ENCODE assay signal across 22 cellular contexts in the genomic region with DNA sequence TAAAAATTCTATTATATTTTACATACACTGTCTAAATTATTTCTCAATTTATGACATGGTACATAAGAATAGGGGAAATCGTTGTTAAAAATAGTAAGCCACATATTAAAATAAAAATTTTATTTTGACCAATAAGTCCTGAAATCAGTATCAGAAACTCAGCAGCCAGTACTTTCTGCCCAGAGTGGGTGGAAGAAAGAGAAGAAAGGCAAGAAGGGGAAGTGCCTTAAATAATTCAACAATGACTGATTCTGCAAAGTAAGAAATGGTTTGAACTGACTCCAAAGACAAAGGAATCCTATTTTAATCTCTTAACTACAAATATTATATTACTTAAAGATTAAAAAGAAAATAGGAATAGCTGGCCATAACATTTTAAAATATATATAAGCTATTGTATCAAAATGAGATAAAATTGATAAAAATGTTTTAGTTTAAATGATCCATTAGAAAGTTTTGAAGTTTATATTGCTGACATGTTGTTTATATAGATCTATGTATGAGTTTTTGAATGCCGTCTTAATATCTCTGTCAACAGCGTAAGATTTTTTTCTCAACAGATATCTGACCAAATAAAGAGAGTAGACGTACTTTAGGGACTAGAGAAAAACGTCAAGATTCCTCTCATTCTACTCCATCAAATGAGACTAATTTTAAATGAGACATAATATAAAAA. TPM values are rescaled to one million over a fixed set of nuclear protein-coding genes. Genes with fewer than 3 reads are reported as not detected.
DNase-seq lines count a peak whose midpoint lies in the region; ATAC-seq, FAIRE-seq and TF ChIP-seq lines count a peak whose summit lies in the region.
"Had no signal": no experiment of that assay in that cellular context is flagged by ENCODE, and none has a peak within 500 bp of the region (broad histone marks: within the 10 kb centered on the region; RNA-seq: fewer than 3 reads in every experiment).

No MANE protein-coding gene starts in this region.

- no peak overlapping the region for H3K4me2 ChIP-seq in astrocyte (ENCODE audit: low read length)

- no peaks in the 10 kb centered on the region for H3K4me1 ChIP-seq in astrocyte (ENCODE audit: insufficient read depth, low read length)
- H3K4me1 ChIP-seq in ovary (ENCODE audit: insufficient read depth), result no peaks in the 10 kb centered on the region
- H3K4me1 ChIP-seq in breast epithelium, result no peaks in the 10 kb centered on the region
- H3K4me1 ChIP-seq: BE2C, uterus had no signal

- H3K27me3 Mint-ChIP-seq in HFFc6 (ENCODE audit: insufficient read depth) (no peaks in the 10 kb centered on the region), astrocyte (ENCODE audit: low read depth, unreplicated experiment) (no peaks in the 10 kb centered on the region)
- H3K27me3 Mint-ChIP-seq: activated CD4-positive, alpha-beta T cell treated with anti-CD3 and anti-CD28 coated beads, Interleukin-2, amount 10 ng/mL, durations not matched to agents 24 days and 14 days had no signal

- H3K27ac ChIP-seq in astrocyte (ENCODE audit: low read depth, low read length) (no peak overlapping the region), ovary (no peak overlapping the region), breast epithelium (no peak overlapping the region)
- H3K27ac ChIP-seq: heart right ventricle, neutrophil, uterus had no signal

- FAIRE-seq in astrocyte (lab: Jason Lieb, UNC), result no peak
- FAIRE-seq: kidney had no signal

- H3K27ac Mint-ChIP-seq in HFFc6 (peak overlapping the region; percentile 46; the same call in 1 of the 2 replicates), astrocyte (ENCODE audit: unreplicated experiment) (no peak overlapping the region)
- H3K27ac Mint-ChIP-seq: activated CD4-positive, alpha-beta T cell treated with anti-CD3 and anti-CD28 coated beads, Interleukin-2, amount 10 ng/mL, durations not matched to agents 24 days and 14 days; activated naive CD4-positive, alpha-beta T cell treated with anti-CD3 and anti-CD28 coated beads, Interleukin-2, amount 50 U/mL, for 72 hours; T-helper 2 cell treated with Interferon-gamma antibody and Interleukin-4, amounts not matched to agents 5 μg/mL and 100 μg/mL, for 36 hours had no signal

- ATAC-seq in GM21619 (IDR thresholded peaks at IDR 0.05; ENCODE audit: unreplicated experiment), result no peak
- ATAC-seq: activated naive CD4-positive, alpha-beta T cell treated with anti-CD3 and anti-CD28 coated beads, Interleukin-2, amount 50 U/mL, for 72 hours; heart right ventricle had no signal

- intact Hi-C loops in ovary (cut with DNase I) (no loop called here), breast epithelium (cut with DNase I; ENCODE audit: low total_unique reads) (no loop called here)

- TF ChIP-seq POLR2A in ovary (IDR thresholded peaks at IDR 0.05) (no peak), breast epithelium (IDR thresholded peaks at IDR 0.05) (no peak)

- H3K27me3 ChIP-seq in astrocyte (ENCODE audit: insufficient read depth, low read length), result no peaks in the 10 kb centered on the region
- no peaks in the 10 kb centered on the region for H3K27me3 ChIP-seq in ovary
- no peaks in the 10 kb centered on the region for H3K27me3 ChIP-seq in breast epithelium
- H3K27me3 ChIP-seq: BE2C, heart right ventricle, neutrophil, uterus had no signal

- no peaks in the 10 kb centered on the region for H4K20me1 ChIP-seq in astrocyte (ENCODE audit: insufficient read depth, low read length)

- TF ChIP-seq CTCF in HFFc6 (IDR thresholded peaks at IDR 0.05) (no peak), astrocyte (IDR thresholded peaks at IDR 0.05; ENCODE audit: insufficient read depth, low read depth, low read length) (no peak), ovary (IDR thresholded peaks at IDR 0.05) (no peak), breast epithelium (IDR thresholded peaks at IDR 0.05) (no peak)

- no peaks in the 10 kb centered on the region for H3K36me3 ChIP-seq in astrocyte (ENCODE audit: insufficient read depth, low read length)
- no peaks in the 10 kb centered on the region for H3K36me3 ChIP-seq in ovary
- no peaks in the 10 kb centered on the region for H3K36me3 ChIP-seq in breast epithelium
- H3K36me3 ChIP-seq: BE2C, uterus had no signal

- H3K4me1 Mint-ChIP-seq in HFFc6 (ENCODE audit: low read depth) (0 out of 2 replicates have a peak, but pooled peaks cover 7% of the 10 kb centered on the region), astrocyte (ENCODE audit: low read depth, unreplicated experiment) (peaks cover 11% of the 10 kb centered on the region)
- H3K4me1 Mint-ChIP-seq: activated CD4-positive, alpha-beta T cell treated with anti-CD3 and anti-CD28 coated beads, Interleukin-2, amount 10 ng/mL, durations not matched to agents 24 days and 14 days had no signal

- H2AFZ ChIP-seq in astrocyte (ENCODE audit: low read depth, low read length), result no peak overlapping the region

- H3K4me3 ChIP-seq in astrocyte (ENCODE audit: insufficient read depth, low read depth, low read length) (no peak overlapping the region), ovary (no peak overlapping the region), breast epithelium (no peak overlapping the region)
- H3K4me3 ChIP-seq: heart right ventricle, uterus had no signal

- H3K36me3 Mint-ChIP-seq in HFFc6 (ENCODE audit: low read depth) (no peaks in the 10 kb centered on the region), astrocyte (ENCODE audit: low read depth, unreplicated experiment) (peaks cover 8% of the 10 kb centered on the region)
- H3K36me3 Mint-ChIP-seq: activated naive CD4-positive, alpha-beta T cell treated with anti-CD3 and anti-CD28 coated beads, Interleukin-2, amount 50 U/mL, for 72 hours had no signal

- H3K9me3 ChIP-seq in astrocyte (ENCODE audit: insufficient read depth, low read depth, low read length) (no peaks in the 10 kb centered on the region), ovary (no peaks in the 10 kb centered on the region), breast epithelium (no peaks in the 10 kb centered on the region)
- H3K9me3 ChIP-seq: BE2C, heart right ventricle, neutrophil, uterus had no signal

- H3K4me3 Mint-ChIP-seq in HFFc6 (no peak overlapping the region), astrocyte (ENCODE audit: unreplicated experiment) (no peak overlapping the region)
- H3K4me3 Mint-ChIP-seq: activated CD4-positive, alpha-beta T cell treated with anti-CD3 and anti-CD28 coated beads, Interleukin-2, amount 10 ng/mL, durations not matched to agents 24 days and 14 days; T-helper 2 cell treated with Interferon-gamma antibody and Interleukin-4, amounts not matched to agents 5 μg/mL and 100 μg/mL, for 36 hours had no signal

- DNase-seq in EH (ENCODE audit: low read depth) (peak; percentile 29), HFFc6 (peak; percentile 6), astrocyte (ENCODE audit: low read depth) (peak; percentile 68), hepatic stellate cell (ENCODE audit: low spot score) (peak; percentile 4), ovary (no peak), activated gamma-delta T cell (lab: John Stamatoyannopoulos, UW) (no peak), breast epithelium (ENCODE audit: low spot score in 2 of 2) (no peak)
- DNase-seq: activated CD4-positive, alpha-beta T cell treated with anti-CD3 and anti-CD28 coated beads, Interleukin-2, amount 10 ng/mL, durations not matched to agents 24 days and 14 days; BE2C; caudate nucleus; DMS53; heart right ventricle; kidney; NCI-H1092; NCI-H2171 treated with DMSO at 0.1 percent for 48 hours; Right ventricle myocardium superior; stimulated activated naive CD4-positive, alpha-beta T cell; uterus had no signal

- 80 to 87% (median 82%) methylated on average over 5 of the region's 5 CpGs for WGBS in ovary, 3 donors

- H3K79me2 ChIP-seq in astrocyte (ENCODE audit: insufficient read depth, low read length), result no peaks in the 10 kb centered on the region

- no peak for TF ChIP-seq EP300 in ovary (IDR thresholded peaks at IDR 0.05)

- no peaks in the 10 kb centered on the region for H3K9me3 Mint-ChIP-seq in HFFc6
- H3K9me3 Mint-ChIP-seq in astrocyte (ENCODE audit: unreplicated experiment), result no peaks in the 10 kb centered on the region
- H3K9me3 Mint-ChIP-seq: activated CD4-positive, alpha-beta T cell treated with anti-CD3 and anti-CD28 coated beads, Interleukin-2, amount 10 ng/mL, durations not matched to agents 24 days and 14 days; activated naive CD4-positive, alpha-beta T cell treated with anti-CD3 and anti-CD28 coated beads, Interleukin-2, amount 50 U/mL, for 72 hours; T-helper 2 cell treated with Interferon-gamma antibody and Interleukin-4, amounts not matched to agents 5 μg/mL and 100 μg/mL, for 36 hours had no signal

- H3K9ac ChIP-seq in astrocyte (ENCODE audit: low read length), result no peak overlapping the region

RNA-seq across cellular contexts. Expression of gene NRCAM, which starts 30.2 kb away (rescaled TPM):
- under 1 TPM; 0.27 to 0.51 (median 0.40) TPM for total RNA-seq in HFFc6 (2021; fragmentation: NEBNext Ultra II Directional; extraction: Animal tissue kit (Norgen Biotek cat#: 25700))
- total RNA-seq in astrocyte (7.9 and 9.3 TPM in 2 replicates), ovary (10 to 100 TPM in 2 of 7 donors, 1 to 10 TPM in 4, under 1 TPM in 1; 0.61 to 14.8 (median 3.3) TPM), breast epithelium (10 to 100 TPM in 1 of 3 donors, 1 to 10 TPM in 2; 3.3 to 62.4 (median 4.2) TPM)
- polyA plus RNA-seq in ovary, result 1 to 10 TPM; 1.3 to 2.3 TPM
- total RNA-seq: activated CD4-positive, alpha-beta T cell treated with anti-CD3 and anti-CD28 coated beads, Interleukin-2, amount 10 ng/mL, durations not matched to agents 24 days and 14 days had no signal

RNA-seq across cellular contexts. Expression of gene PNPLA8, which starts 39.5 kb away (rescaled TPM):
- total RNA-seq in HFFc6 (2021; fragmentation: NEBNext Ultra II Directional; extraction: Animal tissue kit (Norgen Biotek cat#: 25700)), result 10 to 100 TPM; 16.2 to 18.7 (median 17.8) TPM
- total RNA-seq in astrocyte (21.3 and 23.1 TPM in 2 replicates), ovary (10 to 100 TPM; 21.2 to 39.7 (median 26.2) TPM), breast epithelium (10 to 100 TPM; 36.1 to 48.6 (median 48.5) TPM)
- 10 to 100 TPM; 16.8 to 18.1 TPM for polyA plus RNA-seq in ovary

Comparison
In these comparisons a context has a peak if more than half of its experiments do, and no peak if none do; other contexts are left out.
1. DNase-seq: peak in EH (single experiment), HFFc6 (single experiment), astrocyte (single experiment) and hepatic stellate cell (single experiment); none in ovary (0 of 5), activated gamma-delta T cell (single experiment) and breast epithelium (0 of 2).